1 cellular context compared by ENCODE assay signal in the genomic region with DNA sequence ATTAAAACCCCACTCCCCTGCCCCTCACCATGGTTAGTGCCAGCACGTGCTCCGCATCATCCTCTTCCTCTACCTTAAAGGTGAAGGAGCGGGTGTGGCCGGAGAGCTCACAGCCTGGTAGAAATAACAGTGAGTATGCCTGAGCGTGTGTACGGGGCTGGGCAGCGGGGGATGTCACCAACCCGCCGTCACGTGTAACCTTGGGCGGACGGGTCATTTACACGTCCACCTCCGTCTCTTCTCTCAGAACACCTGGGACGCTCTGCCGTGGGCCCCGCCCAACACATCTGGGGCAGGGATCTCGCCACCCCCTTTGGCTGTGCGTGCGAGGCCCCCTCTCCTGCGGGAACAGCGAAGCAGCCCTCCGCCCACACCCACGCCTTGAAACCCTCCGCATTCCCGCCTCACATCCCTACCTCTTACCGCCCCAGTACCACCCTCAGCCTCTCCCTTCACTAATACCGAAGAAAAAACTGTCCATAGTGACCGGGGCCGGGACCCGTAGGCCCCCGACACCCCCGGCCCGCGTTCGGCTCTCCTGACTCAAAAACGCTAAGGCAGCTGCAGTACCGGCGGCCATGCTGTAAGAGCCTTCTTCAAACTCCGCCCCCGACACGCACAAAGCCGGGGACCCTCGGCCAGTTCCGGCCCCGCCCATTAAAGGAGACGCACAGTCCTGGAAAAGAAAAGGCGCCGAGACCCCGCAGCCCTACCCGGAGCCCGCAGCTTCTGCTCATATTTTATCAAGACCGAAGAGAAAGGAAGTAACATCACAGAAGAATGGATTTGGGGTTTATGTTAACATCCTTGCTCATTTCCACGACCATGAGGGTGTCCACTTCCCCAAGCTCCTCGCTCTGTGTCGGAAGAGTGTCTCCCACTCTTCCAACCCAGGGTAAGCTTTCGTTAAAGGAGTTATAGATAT.
TF ChIP-seq lines count a peak whose summit lies in the region.

Gene NPM3 (minus strand): TSS at position 636 of the 925 bp plus-strand sequence. CDS start 56 bp downstream, at position 580.

TF ChIP-seq in HepG2, 621 proteins besides CTCF, POLR2A, EP300 and RAD21 (continued from another document and continues in another):
- no peak; the same call in 1 of the 2 replicates for TF ChIP-seq SP140L (CRISPR knock-in tag; IDR thresholded peaks at IDR 0.05; ENCODE audit: borderline replicate concordance)
- no peak for TF ChIP-seq FIP1L1 (IDR thresholded peaks at IDR 0.05; ENCODE audit: borderline replicate concordance, insufficient read depth, low read depth, low read length)
- no peak for TF ChIP-seq BCL6 (CRISPR knock-in tag; IDR thresholded peaks at IDR 0.05)
- TF ChIP-seq ZNF33B (CRISPR knock-in tag; IDR thresholded peaks at IDR 0.05), result no peak
- TF ChIP-seq U2AF2 (IDR thresholded peaks at IDR 0.05; ENCODE audit: low read depth, low read length), result 0 out of 2 replicates have a peak, but pooled peaks have one; percentile 60
- no peak for TF ChIP-seq POLR2AphosphoS2 (IDR thresholded peaks at IDR 0.05; ENCODE audit: low read depth, low read length)
- TF ChIP-seq TBP (CRISPR knock-in tag; IDR thresholded peaks at IDR 0.05), result no peak
- TF ChIP-seq HMGXB4 (CRISPR knock-in tag; IDR thresholded peaks at IDR 0.05; ENCODE audit: borderline replicate concordance in 1 of 2, low read depth in 1 of 2), result peak in 1 of 2 experiments; percentile 54; a peak in 2 of 4 replicates
- TF ChIP-seq PCBP1 (IDR thresholded peaks at IDR 0.05; ENCODE audit: borderline replicate concordance, low read depth, low read length), result peak; percentile 87; the same call in 1 of the 2 replicates
- no peak for TF ChIP-seq HNRNPH1 (optimal IDR thresholded peaks at IDR 0.05; ENCODE audit: low read depth, low read length)
- TF ChIP-seq, protein P1, sequence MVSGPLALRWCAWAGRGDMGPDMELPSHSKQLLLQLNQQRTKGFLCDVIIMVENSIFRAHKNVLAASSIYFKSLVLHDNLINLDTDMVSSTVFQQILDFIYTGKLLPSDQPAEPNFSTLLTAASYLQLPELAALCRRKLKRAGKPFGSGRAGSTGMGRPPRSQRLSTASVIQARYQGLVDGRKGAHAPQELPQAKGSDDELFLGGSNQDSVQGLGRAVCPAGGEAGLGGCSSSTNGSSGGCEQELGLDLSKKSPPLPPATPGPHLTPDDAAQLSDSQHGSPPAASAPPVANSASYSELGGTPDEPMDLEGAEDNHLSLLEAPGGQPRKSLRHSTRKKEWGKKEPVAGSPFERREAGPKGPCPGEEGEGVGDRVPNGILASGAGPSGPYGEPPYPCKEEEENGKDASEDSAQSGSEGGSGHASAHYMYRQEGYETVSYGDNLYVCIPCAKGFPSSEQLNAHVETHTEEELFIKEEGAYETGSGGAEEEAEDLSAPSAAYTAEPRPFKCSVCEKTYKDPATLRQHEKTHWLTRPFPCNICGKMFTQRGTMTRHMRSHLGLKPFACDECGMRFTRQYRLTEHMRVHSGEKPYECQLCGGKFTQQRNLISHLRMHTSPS (CRISPR knock-in tag; IDR thresholded peaks at IDR 0.05; ENCODE audit: low read depth), result no peak
- TF ChIP-seq ESRRA (CRISPR knock-in tag; IDR thresholded peaks at IDR 0.05; ENCODE audit: low read depth), result no peak
- TF ChIP-seq GLI4 (CRISPR knock-in tag; IDR thresholded peaks at IDR 0.05; ENCODE audit: borderline replicate concordance), result peak; percentile 48; the same call in 1 of the 2 replicates
- no peak for TF ChIP-seq HIVEP1 (CRISPR knock-in tag; IDR thresholded peaks at IDR 0.05)
- TF ChIP-seq MAFK (conservative IDR thresholded peaks at IDR 0.05 in 1 of 2, IDR thresholded peaks at IDR 0.05 in 1 of 2; ENCODE audit: low read length in 2 of 2), result no peak
- no peak for TF ChIP-seq KDM4B (CRISPR knock-in tag; IDR thresholded peaks at IDR 0.05)
- TF ChIP-seq, protein P2, sequence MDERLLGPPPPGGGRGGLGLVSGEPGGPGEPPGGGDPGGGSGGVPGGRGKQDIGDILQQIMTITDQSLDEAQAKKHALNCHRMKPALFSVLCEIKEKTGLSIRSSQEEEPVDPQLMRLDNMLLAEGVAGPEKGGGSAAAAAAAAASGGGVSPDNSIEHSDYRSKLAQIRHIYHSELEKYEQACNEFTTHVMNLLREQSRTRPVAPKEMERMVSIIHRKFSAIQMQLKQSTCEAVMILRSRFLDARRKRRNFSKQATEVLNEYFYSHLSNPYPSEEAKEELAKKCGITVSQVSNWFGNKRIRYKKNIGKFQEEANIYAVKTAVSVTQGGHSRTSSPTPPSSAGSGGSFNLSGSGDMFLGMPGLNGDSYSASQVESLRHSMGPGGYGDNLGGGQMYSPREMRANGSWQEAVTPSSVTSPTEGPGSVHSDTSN (CRISPR knock-in tag; IDR thresholded peaks at IDR 0.05), result no peak
- no peak for TF ChIP-seq NONO (IDR thresholded peaks at IDR 0.05)
- TF ChIP-seq NONO (CRISPR knock-in tag; conservative IDR thresholded peaks at IDR 0.05), result 0 out of 2 replicates have a peak, but pooled peaks have one; percentile 53
- TF ChIP-seq, protein P3, sequence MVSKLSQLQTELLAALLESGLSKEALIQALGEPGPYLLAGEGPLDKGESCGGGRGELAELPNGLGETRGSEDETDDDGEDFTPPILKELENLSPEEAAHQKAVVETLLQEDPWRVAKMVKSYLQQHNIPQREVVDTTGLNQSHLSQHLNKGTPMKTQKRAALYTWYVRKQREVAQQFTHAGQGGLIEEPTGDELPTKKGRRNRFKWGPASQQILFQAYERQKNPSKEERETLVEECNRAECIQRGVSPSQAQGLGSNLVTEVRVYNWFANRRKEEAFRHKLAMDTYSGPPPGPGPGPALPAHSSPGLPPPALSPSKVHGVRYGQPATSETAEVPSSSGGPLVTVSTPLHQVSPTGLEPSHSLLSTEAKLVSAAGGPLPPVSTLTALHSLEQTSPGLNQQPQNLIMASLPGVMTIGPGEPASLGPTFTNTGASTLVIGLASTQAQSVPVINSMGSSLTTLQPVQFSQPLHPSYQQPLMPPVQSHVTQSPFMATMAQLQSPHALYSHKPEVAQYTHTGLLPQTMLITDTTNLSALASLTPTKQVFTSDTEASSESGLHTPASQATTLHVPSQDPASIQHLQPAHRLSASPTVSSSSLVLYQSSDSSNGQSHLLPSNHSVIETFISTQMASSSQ (IDR thresholded peaks at IDR 0.05; ENCODE audit: low read depth), result no peak
- TF ChIP-seq, protein P3 (CRISPR knock-in tag; IDR thresholded peaks at IDR 0.05; ENCODE audit: borderline replicate concordance), result peak; percentile 47; the same call in 1 of the 2 replicates
- TF ChIP-seq, protein P4, sequence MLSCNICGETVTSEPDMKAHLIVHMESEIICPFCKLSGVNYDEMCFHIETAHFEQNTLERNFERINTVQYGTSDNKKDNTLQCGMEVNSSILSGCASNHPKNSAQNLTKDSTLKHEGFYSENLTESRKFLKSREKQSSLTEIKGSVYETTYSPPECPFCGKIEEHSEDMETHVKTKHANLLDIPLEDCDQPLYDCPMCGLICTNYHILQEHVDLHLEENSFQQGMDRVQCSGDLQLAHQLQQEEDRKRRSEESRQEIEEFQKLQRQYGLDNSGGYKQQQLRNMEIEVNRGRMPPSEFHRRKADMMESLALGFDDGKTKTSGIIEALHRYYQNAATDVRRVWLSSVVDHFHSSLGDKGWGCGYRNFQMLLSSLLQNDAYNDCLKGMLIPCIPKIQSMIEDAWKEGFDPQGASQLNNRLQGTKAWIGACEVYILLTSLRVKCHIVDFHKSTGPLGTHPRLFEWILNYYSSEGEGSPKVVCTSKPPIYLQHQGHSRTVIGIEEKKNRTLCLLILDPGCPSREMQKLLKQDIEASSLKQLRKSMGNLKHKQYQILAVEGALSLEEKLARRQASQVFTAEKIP (CRISPR knock-in tag; IDR thresholded peaks at IDR 0.05; ENCODE audit: borderline replicate concordance), result no peak
- no peak for TF ChIP-seq ATF7-NPFF (CRISPR knock-in tag; IDR thresholded peaks at IDR 0.05; ENCODE audit: low read depth)
- no peak for TF ChIP-seq REXO4 (CRISPR knock-in tag; IDR thresholded peaks at IDR 0.05; ENCODE audit: borderline replicate concordance)
- no peak for TF ChIP-seq NFRKB (IDR thresholded peaks at IDR 0.05)
- peak; percentile 79 for TF ChIP-seq ETV5 (CRISPR knock-in tag; IDR thresholded peaks at IDR 0.05; ENCODE audit: borderline replicate concordance)
- TF ChIP-seq CERS6 (CRISPR knock-in tag; IDR thresholded peaks at IDR 0.05), result no peak
- no peak for TF ChIP-seq BCLAF1 (IDR thresholded peaks at IDR 0.05)
- TF ChIP-seq CHD4 (IDR thresholded peaks at IDR 0.05; ENCODE audit: borderline replicate concordance, low read length), result no peak
- 0 out of 2 replicates have a peak, but pooled peaks have one; percentile 73 for TF ChIP-seq ZNF446 (CRISPR knock-in tag; IDR thresholded peaks at IDR 0.05)
- no peak for TF ChIP-seq ZNF292 (CRISPR knock-in tag; IDR thresholded peaks at IDR 0.05; ENCODE audit: borderline replicate concordance, low read depth)
- no peak for TF ChIP-seq ZNF709 (CRISPR knock-in tag; IDR thresholded peaks at IDR 0.05)
- no peak for TF ChIP-seq HINFP (CRISPR knock-in tag; IDR thresholded peaks at IDR 0.05; ENCODE audit: low read depth)
- 0 out of 2 replicates have a peak, but pooled peaks have one; percentile 51 for TF ChIP-seq KLF12 (CRISPR knock-in tag; IDR thresholded peaks at IDR 0.05; ENCODE audit: borderline replicate concordance)
